In the genomic region with DNA sequence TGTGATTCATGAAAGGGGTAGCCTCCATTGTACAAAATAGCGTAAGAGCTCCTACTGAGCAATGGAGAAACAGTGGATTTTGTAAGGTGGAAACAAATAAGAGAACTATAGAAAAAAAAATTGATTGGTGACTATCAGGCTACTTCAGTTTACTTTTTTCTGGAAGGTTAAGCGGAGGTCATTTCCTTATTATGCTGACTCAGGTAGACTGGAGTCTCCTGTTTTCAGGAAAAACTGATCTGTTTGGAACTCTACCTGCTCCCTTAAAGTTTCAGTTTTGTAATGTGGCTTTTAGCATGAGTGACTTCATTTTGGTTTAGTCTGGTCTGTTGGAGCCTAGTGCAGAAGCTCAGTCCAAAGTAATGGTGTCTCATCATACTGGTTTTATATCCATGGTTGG, we compare ENCODE assay signal across 25 cellular contexts. TPM values are rescaled to one million over a fixed set of nuclear protein-coding genes. Genes with fewer than 3 reads are reported as not detected.
A peak's percentile ranks its signal among the peaks of the same experiment; 100 is the strongest.
DNase-seq lines count a peak whose midpoint lies in the region; ATAC-seq, FAIRE-seq and TF ChIP-seq lines count a peak whose summit lies in the region.
"Had no signal": no experiment of that assay in that cellular context is flagged by ENCODE, and none has a peak within 500 bp of the region (broad histone marks: within the 10 kb centered on the region; RNA-seq: fewer than 3 reads in every experiment).

No MANE protein-coding gene starts in this region.

- H3K36me3 ChIP-seq in HepG2 (replicated peaks in 1 of 2; ENCODE audit: control insufficient read depth in 1 of 2, insufficient read depth in 2 of 2, low read length in 2 of 2) = peaks cover 0 to 2% of the 10 kb centered on the region in 2 experiments; a peak in 2 of 5 replicates
- H3K36me3 ChIP-seq in right lobe of liver = no peaks in the 10 kb centered on the region
- H3K36me3 ChIP-seq in OCI-LY7 (ENCODE audit: insufficient read depth, low read length) = peaks cover 48% of the 10 kb centered on the region
- peaks cover 5% of the 10 kb centered on the region for H3K36me3 ChIP-seq in iPS-18a (ENCODE audit: control insufficient read depth, low read depth, low read length)
- H3K36me3 ChIP-seq in neural progenitor cell = peaks cover 7% of the 10 kb centered on the region

- TF ChIP-seq POLR2A in HepG2 (IDR thresholded peaks at IDR 0.05; ENCODE audit: insufficient read depth in 1 of 2, low read depth in 2 of 2, low read length in 2 of 2) = no peak
- no peak for TF ChIP-seq POLR2A in right lobe of liver (IDR thresholded peaks at IDR 0.05)

- no peaks in the 10 kb centered on the region for H3K9me2 ChIP-seq in OCI-LY7 (ENCODE audit: insufficient read depth, low read length)

- H3K27ac Mint-ChIP-seq in neural progenitor cell = no peak overlapping the region

- H3K9me3 ChIP-seq in HepG2 (ENCODE audit: low read length) (no peaks in the 10 kb centered on the region), right lobe of liver (no peaks in the 10 kb centered on the region), OCI-LY7 (ENCODE audit: low read length) (no peaks in the 10 kb centered on the region; the same call in 1 of the 2 replicates), iPS-18a (ENCODE audit: control insufficient read depth, low read depth, low read length) (no peaks in the 10 kb centered on the region), neural progenitor cell (ENCODE audit: low read depth) (no peaks in the 10 kb centered on the region)

- ATAC-seq in HepG2 (no peak), right lobe of liver (no peak), GM18868 (IDR thresholded peaks at IDR 0.05; ENCODE audit: unreplicated experiment) (no peak)

- H3K9me3 Mint-ChIP-seq in neural progenitor cell = peaks cover 58% of the 10 kb centered on the region

- H3K4me1 Mint-ChIP-seq in neural progenitor cell = peaks cover 10% of the 10 kb centered on the region

- H3K27me3 ChIP-seq in HepG2 (ENCODE audit: control insufficient read depth in 1 of 2, insufficient read depth in 2 of 2, low read length in 2 of 2) = no peaks in the 10 kb centered on the region
- H3K27me3 ChIP-seq in right lobe of liver = no peaks in the 10 kb centered on the region
- H3K27me3 ChIP-seq in iPS-18a (ENCODE audit: control insufficient read depth, insufficient read depth, low read length) = no peaks in the 10 kb centered on the region
- no peaks in the 10 kb centered on the region for H3K27me3 ChIP-seq in neural progenitor cell

- CTCF ChIA-PET in HepG2 (lab: Yijun Ruan, JAX; ENCODE audit: low intra/inter-chr PET ratio, low total read pairs) (no interaction called here), OCI-LY7 (lab: Charles Lee; ENCODE audit: unreplicated experiment) (no interaction called here)

- H3K79me2 ChIP-seq in HepG2 (ENCODE audit: insufficient read depth, low read length) = peaks cover 12% of the 10 kb centered on the region
- H3K79me2 ChIP-seq in OCI-LY7 (ENCODE audit: insufficient read depth, low read depth, low read length) = peaks cover 15% of the 10 kb centered on the region; the same call in 1 of the 2 replicates
- peaks cover 81% of the 10 kb centered on the region for H3K79me2 ChIP-seq in neural progenitor cell (ENCODE audit: low read depth)

- TF ChIP-seq RAD21 in HepG2 (CRISPR knock-in tag; IDR thresholded peaks at IDR 0.05) = no peak

- no peak for FAIRE-seq in HepG2 (lab: Jason Lieb, UNC)
- FAIRE-seq: GM12892 had no signal

- H3K9ac ChIP-seq in HepG2 (ENCODE audit: insufficient read depth, low read depth, low read length) (no peak overlapping the region), iPS-18a (ENCODE audit: low read length) (no peak overlapping the region), neural progenitor cell (no peak overlapping the region)
- H3K9ac ChIP-seq: GM23248 had no signal

- H3K4me3 Mint-ChIP-seq in neural progenitor cell = no peak overlapping the region

- H3K27me3 Mint-ChIP-seq in neural progenitor cell (ENCODE audit: insufficient read depth, low read depth) = no peaks in the 10 kb centered on the region

- TF ChIP-seq CTCF in HepG2 (CRISPR knock-in tag; IDR thresholded peaks at IDR 0.05) = no peak
- TF ChIP-seq CTCF in right lobe of liver (IDR thresholded peaks at IDR 0.05) = no peak
- no peak for TF ChIP-seq CTCF in OCI-LY7 (conservative IDR thresholded peaks at IDR 0.05; ENCODE audit: low read length)
- TF ChIP-seq CTCF in neural progenitor cell (IDR thresholded peaks at IDR 0.05) = no peak

- H3F3A ChIP-seq in neural progenitor cell (ENCODE audit: low read depth) = peaks cover 6% of the 10 kb centered on the region

- intact Hi-C loops in HepG2 (cut with micrococcal nuclease; ENCODE audit: unreplicated experiment) = loop anchor here (5.0 kb wide), 1 partner anchor 344 kb away; the partner anchor contains the start of gene ZNF527
- intact Hi-C loops in right lobe of liver (cut with DNase I) = no loop called here
- intact Hi-C loops in OCI-LY7 (cut with micrococcal nuclease; ENCODE audit: unreplicated experiment) = loop anchor here (5.0 to 10.0 kb wide), 2 partner anchors 61 to 251 kb away; partner anchors contain the start of genes ZNF569, ZNF570 and ZNF573

- TF ChIP-seq EP300 in HepG2 (IDR thresholded peaks at IDR 0.05; ENCODE audit: low read depth in 2 of 2, low read length in 2 of 2) (no peak), HepG2 (CRISPR knock-in tag; IDR thresholded peaks at IDR 0.05; ENCODE audit: borderline replicate concordance) (no peak)

- H3K27ac ChIP-seq in HepG2 (ENCODE audit: extremely low read length, insufficient read depth, low read length) = no peak overlapping the region
- no peak overlapping the region for H3K27ac ChIP-seq in right lobe of liver
- no peak overlapping the region for H3K27ac ChIP-seq in OCI-LY7 (ENCODE audit: low read depth, low read length, poor library complexity, severe bottlenecking)
- H3K27ac ChIP-seq in iPS-18a (ENCODE audit: low read length) = peak overlapping the region; percentile 34
- no peak overlapping the region for H3K27ac ChIP-seq in neural progenitor cell
- H3K27ac ChIP-seq: 22Rv1, GM23248, PC-9, SK-N-MC had no signal

- peaks cover 54% of the 10 kb centered on the region for H3K36me3 Mint-ChIP-seq in neural progenitor cell

- in situ Hi-C loops in HepG2 (cut with HindIII; ENCODE audit: extremely low pct_ligation_motif_present, low pct_unique_long_range_greater_than_20kb) = no loop called here

- H3K4me1 ChIP-seq in HepG2 (ENCODE audit: insufficient read depth, low read length) (peaks cover 9% of the 10 kb centered on the region), right lobe of liver (no peaks in the 10 kb centered on the region), OCI-LY7 (ENCODE audit: insufficient read depth, low read length, poor library complexity, severe bottlenecking) (peaks cover 9% of the 10 kb centered on the region), iPS-18a (ENCODE audit: control insufficient read depth, low read depth, low read length) (peaks cover 20% of the 10 kb centered on the region), neural progenitor cell (peaks cover 16% of the 10 kb centered on the region)

- WGBS in HepG2 (ENCODE audit: low lambda C conversion rate) = 98% methylated on average over 2 of the region's 2 CpGs
- 89% methylated on average over 2 of the region's 2 CpGs for WGBS in right lobe of liver (ENCODE audit: insufficient coverage, low coverage, low lambda C conversion rate, missing lambda C conversion rate)

- no peaks in the 10 kb centered on the region for H4K20me1 ChIP-seq in HepG2 (ENCODE audit: insufficient read depth, low read length)
- H4K20me1 ChIP-seq in OCI-LY7 (ENCODE audit: insufficient read depth, low read length) = no peaks in the 10 kb centered on the region
- peaks cover 14% of the 10 kb centered on the region for H4K20me1 ChIP-seq in neural progenitor cell (ENCODE audit: low read depth)

- DNase-seq in HepG2 (ENCODE audit: low spot score) (no peak), right lobe of liver (no peak), OCI-LY7 (ENCODE audit: low spot score) (no peak), neural progenitor cell (ENCODE audit: low spot score) (no peak), DMS53 treated with DMSO at 0.1 percent for 48 hours (lab: John Stamatoyannopoulos, UW; ENCODE audit: unreplicated experiment) (no peak), Kasumi-1 (lab: John Stamatoyannopoulos, UW) (no peak)
- DNase-seq: ACHN; Calu3; DND-41; GM23248; HCEC 1CT; KBM-7; MM.1S; NCI-H2029; NCI-H446; NCI-H526; NCI-H82; NK-92 treated with Interleukin-12 subunit alpha and Interleukin-12 subunit beta, amount 100 ng/mL, for 24 hours; PC-9; SIG-M5 had no signal

- POLR2A ChIA-PET in HepG2 (lab: Yijun Ruan, JAX) = no interaction called here
- POLR2A ChIA-PET in OCI-LY7 (lab: Charles Lee) = no interaction called here

- H3K4me3 ChIP-seq in HepG2 (replicated peaks in 1 of 3; ENCODE audit: insufficient read depth in 1 of 3, low read depth in 2 of 3, low read length in 3 of 3) (no peak overlapping the region), right lobe of liver (no peak overlapping the region), OCI-LY7 (ENCODE audit: low read depth, low read length, poor library complexity, severe bottlenecking) (no peak overlapping the region), iPS-18a (ENCODE audit: low read length) (peak overlapping the region; percentile 32), neural progenitor cell (no peak overlapping the region)
- H3K4me3 ChIP-seq: GM23248, PC-9, SK-N-MC had no signal

- H3K4me2 ChIP-seq in HepG2 (ENCODE audit: low read depth, low read length) = no peak overlapping the region
- no peak overlapping the region for H3K4me2 ChIP-seq in OCI-LY7 (ENCODE audit: low read length)
- H3K4me2 ChIP-seq in neural progenitor cell = peak overlapping the region; percentile 35
- H3K4me2 ChIP-seq: PC-9 had no signal

- BruUV-seq in HepG2 (replicated peaks; lab: Mats Ljungman, UMichigan) (no TSS peak), OCI-LY7 (replicated peaks; lab: Mats Ljungman, UMichigan) (TSS peak; percentile 36)

- H2AFZ ChIP-seq in HepG2 (ENCODE audit: low read length) = no peak overlapping the region
- H2AFZ ChIP-seq in OCI-LY7 (ENCODE audit: low read length) = no peak overlapping the region
- H2AFZ ChIP-seq in neural progenitor cell (replicated peaks) = no peak overlapping the region
- H2AFZ ChIP-seq: GM23248, PC-9 had no signal

RNA-seq across cellular contexts. Expression of gene ZNF607, which starts 3.4 kb away (rescaled TPM):
- total RNA-seq in HepG2 (2016; rRNA removed; fragmentation: Illumina TruSeq; extraction: Trizol) (8.3 and 11.3 TPM in 2 replicates), right lobe of liver (1 to 10 TPM in 1 of 6 experiments, under 1 TPM in 5; 0.37 to 1.9 (median 0.79) TPM), OCI-LY7 (2022) (13.2 and 13.8 TPM in 2 replicates), neural progenitor cell (ENCODE audit: low replicate concordance) (15.9 and 19.6 TPM in 2 replicates)
- 1.0 and 1.2 TPM in 2 replicates for total RNA-seq in HepG2 (2016; cell fraction: cytosol; rRNA removed; fragmentation: Illumina TruSeq; extraction: Trizol; ENCODE audit: low read depth)
- 9.2 and 10.6 TPM in 2 replicates for total RNA-seq in HepG2 (2016; cell fraction: insoluble cytoplasmic fraction; rRNA removed; fragmentation: Illumina TruSeq; extraction: Trizol)
- total RNA-seq in HepG2 (2016; cell fraction: membrane; rRNA removed; fragmentation: Illumina TruSeq; extraction: Trizol) = 3.5 and 4.4 TPM in 2 replicates
- total RNA-seq in HepG2 (2016; cell fraction: nucleus; rRNA removed; fragmentation: Illumina TruSeq; extraction: Trizol) = 8.0 and 8.2 TPM in 2 replicates
- 3.8 and 4.2 TPM in 2 replicates for polyA plus RNA-seq in HepG2 (2011; rRNA removed)
- polyA plus RNA-seq in HepG2 (2011; cell fraction: cytosol; rRNA removed) = 2.7 and 3.3 TPM in 2 replicates
- 7.0 and 9.5 TPM in 2 replicates for polyA plus RNA-seq in HepG2 (2011; cell fraction: nucleus; rRNA removed)
- polyA plus RNA-seq in HepG2 (2012) = 4.9 and 5.6 TPM in 2 replicates
- polyA plus RNA-seq in HepG2 (2016; cell fraction: cytosol; fragmentation: Illumina TruSeq; extraction: Trizol; ENCODE audit: low read depth) = 0.36 and 0.38 TPM in 2 replicates
- polyA plus RNA-seq in HepG2 (2016; cell fraction: insoluble cytoplasmic fraction; fragmentation: Illumina TruSeq; extraction: Trizol; ENCODE audit: low read depth) = 4.2 and 4.9 TPM in 2 replicates
- 0.96 and 1.2 TPM in 2 replicates for polyA plus RNA-seq in HepG2 (2016; cell fraction: membrane; fragmentation: Illumina TruSeq; extraction: Trizol; ENCODE audit: low read depth)
- 11.0 and 11.1 TPM in 2 replicates for polyA plus RNA-seq in HepG2 (2016; cell fraction: nucleus; fragmentation: Illumina TruSeq; extraction: Trizol; ENCODE audit: insufficient read depth, low read depth)
- 5.1 and 5.8 TPM in 2 replicates for polyA minus RNA-seq in HepG2 (2011; rRNA and poly(A)+ RNA removed; ENCODE audit: low replicate concordance)
- polyA minus RNA-seq in HepG2 (2011; cell fraction: cytosol; rRNA and poly(A)+ RNA removed) = 2.3 and 3.2 TPM in 2 replicates
- polyA minus RNA-seq in HepG2 (2011; cell fraction: nucleus; rRNA and poly(A)+ RNA removed) = 5.3 and 8.1 TPM in 2 replicates
- total RNA-seq in OCI-LY7 (2014; rRNA removed; shearing (Covaris generic)) = 5.5 and 6.3 TPM in 2 replicates

Comparison
In these comparisons a context has a peak if more than half of its experiments do, and no peak if none do; other contexts are left out.
1. intact Hi-C loops: an anchor here in HepG2 (5.0 kb wide) and OCI-LY7 (5.0 to 10.0 kb wide); none called in right lobe of liver.